8 cellular contexts compared by ENCODE assay signal in genomic region chr11:65718964-65719492, GRCh38. TPM values are rescaled to one million over a fixed set of nuclear protein-coding genes. Genes with fewer than 3 reads are reported as not detected.
A peak's percentile ranks its signal among the peaks of the same experiment; 100 is the strongest.
DNase-seq lines count a peak whose midpoint lies in the region; ATAC-seq and TF ChIP-seq lines count a peak whose summit lies in the region.

No MANE protein-coding gene starts in this region.

- DNase-seq in activated CD4-positive, alpha-beta T cell treated with anti-CD3 and anti-CD28 coated beads, Interleukin-2, amount 10 ng/mL, durations not matched to agents 7 days and 5 days, result no peak
- DNase-seq in activated CD4-positive, alpha-beta T cell treated with anti-CD3 and anti-CD28 coated beads, Interleukin-2, amount 50 U/mL, for 4 hours, result no peak
- DNase-seq in activated T-helper 1 cell treated with anti-CD3 and anti-CD28 coated beads, Interleukin-12 subunit alpha, Interleukin-12 subunit beta, Interleukin-2, Interleukin-4 antibody, amounts not matched to agents 30 ng/mL and 10 ng/mL and 1 ng/mL, durations not matched to agents 14 hours and 24 hours and 36 hours (ENCODE audit: low spot score), result no peak
- DNase-seq in right cardiac atrium, result peak in 2 of 3 donors; percentile 67 to 73
- DNase-seq in NCI-H748 treated with DMSO at 0.1 percent for 48 hours (lab: John Stamatoyannopoulos, UW), result no peak
- DNase-seq in hippocampal formation (lab: John Stamatoyannopoulos, UW), result no peak
- no peak for DNase-seq in mucosa of descending colon

- intact Hi-C loops in activated T-helper 1 cell treated with anti-CD3 and anti-CD28 coated beads, Interleukin-12 subunit alpha, Interleukin-12 subunit beta, Interleukin-2, Interleukin-4 antibody, amounts not matched to agents 30 ng/mL and 10 ng/mL and 1 ng/mL, durations not matched to agents 14 hours and 24 hours and 36 hours (cut with micrococcal nuclease), result no loop called here
- intact Hi-C loops in right cardiac atrium (cut with DNase I), result loop anchor here in 3 of 4 donors (10.0 kb wide), 3 partner anchors 56 to 266 kb away; no protein-coding TSS in a partner anchor
- intact Hi-C loops in mucosa of descending colon (cut with DNase I, micrococcal nuclease), result no loop called here

- H3K36me3 Mint-ChIP-seq in activated CD4-positive, alpha-beta T cell treated with anti-CD3 and anti-CD28 coated beads, Interleukin-2, amount 10 ng/mL, durations not matched to agents 7 days and 5 days (ENCODE audit: low read depth), result peaks cover 52% of the 10 kb centered on the region
- peaks cover 43% of the 10 kb centered on the region for H3K36me3 Mint-ChIP-seq in activated T-helper 1 cell treated with anti-CD3 and anti-CD28 coated beads, Interleukin-12 subunit alpha, Interleukin-12 subunit beta, Interleukin-2, Interleukin-4 antibody, amounts not matched to agents 30 ng/mL and 10 ng/mL and 1 ng/mL, durations not matched to agents 14 hours and 24 hours and 36 hours (ENCODE audit: low read depth)

- H3K9ac ChIP-seq in subcutaneous abdominal adipose tissue (ENCODE audit: low read length in 5 of 5), result peak overlapping the region in 3 of 5 donors; percentile 87 to 95 (median 95)

- H3K4me1 ChIP-seq in right cardiac atrium (ENCODE audit: control insufficient read depth, insufficient read depth, low read length), result peaks cover 2% of the 10 kb centered on the region
- peaks cover 9 to 29% (median 18%) of the 10 kb centered on the region in 5 donors for H3K4me1 ChIP-seq in subcutaneous abdominal adipose tissue (ENCODE audit: control insufficient read depth in 5 of 5, insufficient read depth in 5 of 5, low read length in 5 of 5)
- peaks cover 15% of the 10 kb centered on the region for H3K4me1 ChIP-seq in mucosa of descending colon (ENCODE audit: low read depth)

- TF ChIP-seq CTCF in mucosa of descending colon (IDR thresholded peaks at IDR 0.05), result no peak

- H3K27ac ChIP-seq in right cardiac atrium (ENCODE audit: low read length), result no peak overlapping the region
- H3K27ac ChIP-seq in subcutaneous abdominal adipose tissue (ENCODE audit: low read depth, low read length), result no peak overlapping the region

- no peaks in the 10 kb centered on the region for H3K27me3 Mint-ChIP-seq in activated CD4-positive, alpha-beta T cell treated with anti-CD3 and anti-CD28 coated beads, Interleukin-2, amount 10 ng/mL, durations not matched to agents 7 days and 5 days
- H3K27me3 Mint-ChIP-seq in activated T-helper 1 cell treated with anti-CD3 and anti-CD28 coated beads, Interleukin-12 subunit alpha, Interleukin-12 subunit beta, Interleukin-2, Interleukin-4 antibody, amounts not matched to agents 30 ng/mL and 10 ng/mL and 1 ng/mL, durations not matched to agents 14 hours and 24 hours and 36 hours (ENCODE audit: insufficient read depth), result no peaks in the 10 kb centered on the region

- POLR2A ChIA-PET in activated CD4-positive, alpha-beta T cell treated with anti-CD3 and anti-CD28 coated beads, Interleukin-2, amount 10 ng/mL, durations not matched to agents 7 days and 5 days (lab: Charles Lee), result interaction anchor here (1.0 kb wide), 1 partner anchor 175 kb away, joined by 5 read pairs; no protein-coding TSS in a partner anchor

- peak overlapping the region; percentile 81 for H3K27ac Mint-ChIP-seq in activated CD4-positive, alpha-beta T cell treated with anti-CD3 and anti-CD28 coated beads, Interleukin-2, amount 10 ng/mL, durations not matched to agents 7 days and 5 days
- H3K27ac Mint-ChIP-seq in activated T-helper 1 cell treated with anti-CD3 and anti-CD28 coated beads, Interleukin-12 subunit alpha, Interleukin-12 subunit beta, Interleukin-2, Interleukin-4 antibody, amounts not matched to agents 30 ng/mL and 10 ng/mL and 1 ng/mL, durations not matched to agents 14 hours and 24 hours and 36 hours, result no peak overlapping the region

- peak overlapping the region; percentile 89 for H3K4me3 Mint-ChIP-seq in activated CD4-positive, alpha-beta T cell treated with anti-CD3 and anti-CD28 coated beads, Interleukin-2, amount 10 ng/mL, durations not matched to agents 7 days and 5 days
- H3K4me3 Mint-ChIP-seq in activated T-helper 1 cell treated with anti-CD3 and anti-CD28 coated beads, Interleukin-12 subunit alpha, Interleukin-12 subunit beta, Interleukin-2, Interleukin-4 antibody, amounts not matched to agents 30 ng/mL and 10 ng/mL and 1 ng/mL, durations not matched to agents 14 hours and 24 hours and 36 hours, result peak overlapping the region; percentile 97

- peaks cover 46% of the 10 kb centered on the region for H3K4me1 Mint-ChIP-seq in activated CD4-positive, alpha-beta T cell treated with anti-CD3 and anti-CD28 coated beads, Interleukin-2, amount 10 ng/mL, durations not matched to agents 7 days and 5 days
- peaks cover 32% of the 10 kb centered on the region for H3K4me1 Mint-ChIP-seq in activated T-helper 1 cell treated with anti-CD3 and anti-CD28 coated beads, Interleukin-12 subunit alpha, Interleukin-12 subunit beta, Interleukin-2, Interleukin-4 antibody, amounts not matched to agents 30 ng/mL and 10 ng/mL and 1 ng/mL, durations not matched to agents 14 hours and 24 hours and 36 hours (ENCODE audit: low read depth)

- H3K4me3 ChIP-seq in right cardiac atrium (ENCODE audit: low read length) (no peak overlapping the region), subcutaneous abdominal adipose tissue (ENCODE audit: low read depth in 1 of 5, low read length in 5 of 5) (peak overlapping the region in 1 of 5 donors; percentile 92), mucosa of descending colon (no peak overlapping the region)

- H3K9me3 ChIP-seq in right cardiac atrium (ENCODE audit: control insufficient read depth, low read length) (no peaks in the 10 kb centered on the region), subcutaneous abdominal adipose tissue (ENCODE audit: control insufficient read depth in 5 of 5, low read length in 5 of 5) (no peaks in the 10 kb centered on the region), mucosa of descending colon (no peaks in the 10 kb centered on the region)

- 64% methylated on average over 10 of the region's 10 CpGs for WGBS in right cardiac atrium

- H3K9me3 Mint-ChIP-seq in activated CD4-positive, alpha-beta T cell treated with anti-CD3 and anti-CD28 coated beads, Interleukin-2, amount 10 ng/mL, durations not matched to agents 7 days and 5 days, result no peaks in the 10 kb centered on the region
- H3K9me3 Mint-ChIP-seq in activated T-helper 1 cell treated with anti-CD3 and anti-CD28 coated beads, Interleukin-12 subunit alpha, Interleukin-12 subunit beta, Interleukin-2, Interleukin-4 antibody, amounts not matched to agents 30 ng/mL and 10 ng/mL and 1 ng/mL, durations not matched to agents 14 hours and 24 hours and 36 hours, result no peaks in the 10 kb centered on the region

- CTCF ChIA-PET in activated CD4-positive, alpha-beta T cell treated with anti-CD3 and anti-CD28 coated beads, Interleukin-2, amount 10 ng/mL, durations not matched to agents 7 days and 5 days (lab: Charles Lee), result interaction anchor here (0.7 to 5.5 kb wide), 6 partner anchors 7 to 166 kb away, joined by 3 to 36 read pairs (median 3); partner anchors contain the start of genes KAT5 and MUS81

- H3K27me3 ChIP-seq in right cardiac atrium (ENCODE audit: control insufficient read depth, insufficient read depth), result no peaks in the 10 kb centered on the region
- no peaks in the 10 kb centered on the region for H3K27me3 ChIP-seq in subcutaneous abdominal adipose tissue (ENCODE audit: control insufficient read depth in 5 of 5, insufficient read depth in 4 of 5, low read length in 5 of 5)

- ATAC-seq in right cardiac atrium (peak; percentile 5 to 7), mucosa of descending colon (no peak)

- H3K36me3 ChIP-seq in subcutaneous abdominal adipose tissue (ENCODE audit: control insufficient read depth in 5 of 5, insufficient read depth in 5 of 5, low read length in 5 of 5), result peaks cover 0 to 55% (median 50%) of the 10 kb centered on the region in 5 donors
- peaks cover 8% of the 10 kb centered on the region for H3K36me3 ChIP-seq in mucosa of descending colon (ENCODE audit: low read depth)

RNA-seq across cellular contexts. Expression of gene RNASEH2C, which starts 1.6 kb away (rescaled TPM):
- 10 to 100 TPM; 74.9 to 86.3 TPM for total RNA-seq in activated CD4-positive, alpha-beta T cell treated with anti-CD3 and anti-CD28 coated beads, Interleukin-2, amount 10 ng/mL, durations not matched to agents 7 days and 5 days
- 87.6 and 89.0 TPM in 2 replicates for total RNA-seq in activated T-helper 1 cell treated with anti-CD3 and anti-CD28 coated beads, Interleukin-12 subunit alpha, Interleukin-12 subunit beta, Interleukin-2, Interleukin-4 antibody, amounts not matched to agents 30 ng/mL and 10 ng/mL and 1 ng/mL, durations not matched to agents 14 hours and 24 hours and 36 hours
- total RNA-seq in right cardiac atrium, result 10 to 100 TPM; 68.1 to 94.4 (median 76.4) TPM
- polyA plus RNA-seq in right cardiac atrium, result 158 TPM
- total RNA-seq in mucosa of descending colon, result 10 to 100 TPM; 25.9 to 61.9 (median 28.8) TPM

RNA-seq across cellular contexts. Expression of gene KAT5, which starts 7.0 kb away (rescaled TPM):
- total RNA-seq in activated CD4-positive, alpha-beta T cell treated with anti-CD3 and anti-CD28 coated beads, Interleukin-2, amount 10 ng/mL, durations not matched to agents 7 days and 5 days, result 10 to 100 TPM; 60.8 to 72.3 TPM
- total RNA-seq in activated T-helper 1 cell treated with anti-CD3 and anti-CD28 coated beads, Interleukin-12 subunit alpha, Interleukin-12 subunit beta, Interleukin-2, Interleukin-4 antibody, amounts not matched to agents 30 ng/mL and 10 ng/mL and 1 ng/mL, durations not matched to agents 14 hours and 24 hours and 36 hours, result 68.1 and 75.0 TPM in 2 replicates
- 10 to 100 TPM; 49.0 to 57.2 (median 54.0) TPM for total RNA-seq in right cardiac atrium
- 49.1 TPM for polyA plus RNA-seq in right cardiac atrium
- total RNA-seq in mucosa of descending colon, result 10 to 100 TPM; 70.9 to 92.0 (median 90.5) TPM

RNA-seq across cellular contexts. Expression of gene RELA, which starts 56.3 kb away (rescaled TPM):
- 10 to 100 TPM; 76.7 to 79.8 TPM for total RNA-seq in activated CD4-positive, alpha-beta T cell treated with anti-CD3 and anti-CD28 coated beads, Interleukin-2, amount 10 ng/mL, durations not matched to agents 7 days and 5 days
- total RNA-seq in activated T-helper 1 cell treated with anti-CD3 and anti-CD28 coated beads, Interleukin-12 subunit alpha, Interleukin-12 subunit beta, Interleukin-2, Interleukin-4 antibody, amounts not matched to agents 30 ng/mL and 10 ng/mL and 1 ng/mL, durations not matched to agents 14 hours and 24 hours and 36 hours, result 102 and 104 TPM in 2 replicates
- total RNA-seq in right cardiac atrium, result 10 to 100 TPM; 40.1 to 54.6 (median 40.9) TPM
- 30.6 TPM for polyA plus RNA-seq in right cardiac atrium
- total RNA-seq in mucosa of descending colon, result 10 to 100 TPM; 69.1 to 89.6 (median 71.0) TPM

Comparison
In these comparisons a context has a peak if more than half of its experiments do, and no peak if none do; other contexts are left out.
1. DNase-seq: peak in right cardiac atrium (2 of 3); none in activated CD4-positive, alpha-beta T cell treated with anti-CD3 and anti-CD28 coated beads, Interleukin-2, amount 10 ng/mL, durations not matched to agents 7 days and 5 days (single experiment), activated CD4-positive, alpha-beta T cell treated with anti-CD3 and anti-CD28 coated beads, Interleukin-2, amount 50 U/mL, for 4 hours (0 of 2), activated T-helper 1 cell treated with anti-CD3 and anti-CD28 coated beads, Interleukin-12 subunit alpha, Interleukin-12 subunit beta, Interleukin-2, Interleukin-4 antibody, amounts not matched to agents 30 ng/mL and 10 ng/mL and 1 ng/mL, durations not matched to agents 14 hours and 24 hours and 36 hours (single experiment), NCI-H748 treated with DMSO at 0.1 percent for 48 hours (single experiment), hippocampal formation (0 of 2) and mucosa of descending colon (0 of 3).
2. intact Hi-C loops: an anchor here in right cardiac atrium (10.0 kb wide); none called in activated T-helper 1 cell treated with anti-CD3 and anti-CD28 coated beads, Interleukin-12 subunit alpha, Interleukin-12 subunit beta, Interleukin-2, Interleukin-4 antibody, amounts not matched to agents 30 ng/mL and 10 ng/mL and 1 ng/mL, durations not matched to agents 14 hours and 24 hours and 36 hours and mucosa of descending colon.